In genomic region chr12:98644433-98644711, GRCh38 we compare ENCODE assay signal across 1 cellular context.
A peak's percentile ranks its signal among the peaks of the same experiment; 100 is the strongest.
TF ChIP-seq lines count a peak whose summit lies in the region.

No MANE protein-coding gene starts in this region.

TF ChIP-seq in HepG2, 621 proteins besides CTCF, POLR2A, EP300 and RAD21 (continued from another document):
- no peak for TF ChIP-seq RERE (CRISPR knock-in tag; IDR thresholded peaks at IDR 0.05; ENCODE audit: low read depth)
- TF ChIP-seq ZBTB4 (CRISPR knock-in tag; IDR thresholded peaks at IDR 0.05; ENCODE audit: borderline replicate concordance): peak; percentile 50; the same call in 1 of the 2 replicates
- TF ChIP-seq EEA1 (CRISPR knock-in tag; IDR thresholded peaks at IDR 0.05; ENCODE audit: borderline replicate concordance): peak; percentile 69; the same call in 1 of the 2 replicates
- TF ChIP-seq ZBTB7A (CRISPR knock-in tag; IDR thresholded peaks at IDR 0.05): peak; percentile 87
- TF ChIP-seq KDM2A (CRISPR knock-in tag; IDR thresholded peaks at IDR 0.05; ENCODE audit: borderline replicate concordance, low read depth): peak; percentile 39; the same call in 1 of the 2 replicates
- TF ChIP-seq ZNF552 (CRISPR knock-in tag; IDR thresholded peaks at IDR 0.05; ENCODE audit: borderline replicate concordance): peak; percentile 16; the same call in 1 of the 2 replicates
- no peak for TF ChIP-seq TSC22D2 (CRISPR knock-in tag; IDR thresholded peaks at IDR 0.05; ENCODE audit: borderline replicate concordance)
- TF ChIP-seq ZNF788 (CRISPR knock-in tag; IDR thresholded peaks at IDR 0.05; ENCODE audit: borderline replicate concordance): peak; percentile 17; the same call in 1 of the 2 replicates
- TF ChIP-seq ZFY (CRISPR knock-in tag; IDR thresholded peaks at IDR 0.05): peak; percentile 94
- TF ChIP-seq PHF20 (CRISPR knock-in tag; IDR thresholded peaks at IDR 0.05): peak; percentile 55
- no peak for TF ChIP-seq ZKSCAN5 (CRISPR knock-in tag; IDR thresholded peaks at IDR 0.05)
- no peak for TF ChIP-seq MAFF (IDR thresholded peaks at IDR 0.05; ENCODE audit: low read depth, low read length)
- peak; percentile 78 for TF ChIP-seq AGO2 (optimal IDR thresholded peaks at IDR 0.05; ENCODE audit: low read depth, low read length)
- no peak for TF ChIP-seq NFIC (IDR thresholded peaks at IDR 0.05; ENCODE audit: low read length)
- TF ChIP-seq EED (CRISPR knock-in tag; IDR thresholded peaks at IDR 0.05): 0 out of 2 replicates have a peak, but pooled peaks have one; percentile 69
- TF ChIP-seq ADNP (CRISPR knock-in tag; IDR thresholded peaks at IDR 0.05): no peak
- TF ChIP-seq ZNF362 (CRISPR knock-in tag; IDR thresholded peaks at IDR 0.05; ENCODE audit: borderline replicate concordance): no peak
- 0 out of 2 replicates have a peak, but pooled peaks have one; percentile 8 for TF ChIP-seq ARNT2 (CRISPR knock-in tag; IDR thresholded peaks at IDR 0.05; ENCODE audit: low read depth)
- peak; percentile 41; the same call in 1 of the 2 replicates for TF ChIP-seq ZNF768 (CRISPR knock-in tag; IDR thresholded peaks at IDR 0.05)
- TF ChIP-seq ZC3H13 (CRISPR knock-in tag; IDR thresholded peaks at IDR 0.05): no peak
- TF ChIP-seq ZNF547 (CRISPR knock-in tag; IDR thresholded peaks at IDR 0.05): 0 out of 2 replicates have a peak, but pooled peaks have one; percentile 9
- TF ChIP-seq PREB (CRISPR knock-in tag; IDR thresholded peaks at IDR 0.05): no peak
- TF ChIP-seq ZNF607 (CRISPR knock-in tag; IDR thresholded peaks at IDR 0.05; ENCODE audit: borderline replicate concordance): 0 out of 2 replicates have a peak, but pooled peaks have one; percentile 18
- TF ChIP-seq ZNF280D (CRISPR knock-in tag; IDR thresholded peaks at IDR 0.05): no peak
- TF ChIP-seq DNMT3B (CRISPR knock-in tag; conservative IDR thresholded peaks at IDR 0.05): 0 out of 2 replicates have a peak, but pooled peaks have one; percentile 46
- TF ChIP-seq SOX5 (CRISPR knock-in tag; IDR thresholded peaks at IDR 0.05; ENCODE audit: borderline replicate concordance): 0 out of 2 replicates have a peak, but pooled peaks have one; percentile 9
- no peak for TF ChIP-seq SOX6 (IDR thresholded peaks at IDR 0.05)
- TF ChIP-seq SOX6 (CRISPR knock-in tag; IDR thresholded peaks at IDR 0.05): peak; percentile 15; the same call in 1 of the 2 replicates
- TF ChIP-seq BCL3 (CRISPR knock-in tag; IDR thresholded peaks at IDR 0.05): peak; percentile 33; the same call in 1 of the 2 replicates
- TF ChIP-seq ELF4 (CRISPR knock-in tag; IDR thresholded peaks at IDR 0.05; ENCODE audit: borderline replicate concordance): peak; percentile 43; the same call in 1 of the 2 replicates
- TF ChIP-seq TARDBP (CRISPR knock-in tag; IDR thresholded peaks at IDR 0.05): no peak
- peak; percentile 80; the same call in 1 of the 2 replicates for TF ChIP-seq PHF8 (CRISPR knock-in tag; IDR thresholded peaks at IDR 0.05)
- TF ChIP-seq BHLHE40 (IDR thresholded peaks at IDR 0.05; ENCODE audit: low read length): 0 out of 2 replicates have a peak, but pooled peaks have one; percentile 22
- 0 out of 2 replicates have a peak, but pooled peaks have one; percentile 33 for TF ChIP-seq THAP8 (CRISPR knock-in tag; IDR thresholded peaks at IDR 0.05; ENCODE audit: borderline replicate concordance)
